ENCODE assay signal across 32 cellular contexts in genomic region chr1:182956708-182957365, GRCh38. TPM values are rescaled to one million over a fixed set of nuclear protein-coding genes. Genes with fewer than 3 reads are reported as not detected.
DNase-seq lines count a peak whose midpoint lies in the region; ATAC-seq, FAIRE-seq and TF ChIP-seq lines count a peak whose summit lies in the region.
"Had no signal": no experiment of that assay in that cellular context is flagged by ENCODE, and none has a peak within 500 bp of the region (broad histone marks: within the 10 kb centered on the region; RNA-seq: fewer than 3 reads in every experiment).

No MANE protein-coding gene starts in this region.

- no peaks in the 10 kb centered on the region for H3K23me2 ChIP-seq in H1 (ENCODE audit: low read depth, low read length)

- H3K9me3 ChIP-seq in A549 (no peaks in the 10 kb centered on the region), HEK293 (ENCODE audit: control insufficient read depth, insufficient read depth, low read depth, low read length) (no peaks in the 10 kb centered on the region), SJSA1 (replicated peaks) (no peaks in the 10 kb centered on the region), H1 (ENCODE audit: insufficient read depth in 2 of 2, low read depth in 1 of 2, low read length in 1 of 2) (no peaks in the 10 kb centered on the region; a peak in 1 of 4 replicates), PC-3 (ENCODE audit: low read length) (no peaks in the 10 kb centered on the region)

- ATAC-seq in A549 (no peak), PC-3 (no peak)
- ATAC-seq: Panc1, T-helper 17 cell had no signal

- no peak overlapping the region for H3K4ac ChIP-seq in H1 (replicated peaks; ENCODE audit: insufficient read length, low read depth, low read length)

- H2BK5ac ChIP-seq in H1 (ENCODE audit: low read depth, low read length) = no peak overlapping the region; the same call in 1 of the 2 replicates

- H3K14ac ChIP-seq in H1 (ENCODE audit: insufficient read length) = no peak overlapping the region

- CTCF ChIA-PET in A549 (lab: Yijun Ruan, JAX) (interaction anchor here (2.7 kb wide), 1 partner anchor 362 kb away, joined by 6 read pairs; no protein-coding TSS in a partner anchor), HEK293 (lab: Yijun Ruan, JAX) (interaction anchor here (0.5 to 0.6 kb wide), 2 partner anchors 10 to 119 kb away, joined by 3 read pairs; no protein-coding TSS in a partner anchor), H1 (lab: Charles Lee; ENCODE audit: partially characterized antibody) (interaction anchor here (1.4 to 1.6 kb wide), 2 partner anchors 14 to 18 kb away, joined by 3 to 4 read pairs; no protein-coding TSS in a partner anchor), PC-3 (lab: Charles Lee) (no interaction called here)

- no peak overlapping the region for H4K8ac ChIP-seq in H1 (ENCODE audit: extremely low read depth, insufficient read depth, low read length)

- H2BK20ac ChIP-seq in H1 (ENCODE audit: low read length) = peak overlapping the region; percentile 67; the same call in 1 of the 2 replicates

- H3K27me3 ChIP-seq in SJSA1 (replicated peaks) = no peaks in the 10 kb centered on the region
- H3K27me3 ChIP-seq in H1 (replicated peaks in 1 of 4; ENCODE audit: control insufficient read depth in 3 of 4, extremely low read depth in 1 of 4, insufficient read depth in 3 of 4, low read length in 3 of 4) = no peaks in the 10 kb centered on the region
- H3K27me3 ChIP-seq in PC-3 (ENCODE audit: low read length) = no peaks in the 10 kb centered on the region
- H3K27me3 ChIP-seq: BLaER1, MG63 had no signal

- TF ChIP-seq CTCF in A549 (IDR thresholded peaks at IDR 0.05) (no peak), HEK293 (tag by site-specific recombination; IDR thresholded peaks at IDR 0.05) (no peak), H1 (IDR thresholded peaks at IDR 0.05; ENCODE audit: control extremely low read depth in 1 of 3, insufficient read depth in 1 of 3, low read depth in 1 of 3, low read length in 3 of 3) (no peak), PC-3 (conservative IDR thresholded peaks at IDR 0.05; ENCODE audit: low read depth, low read length) (no peak)

- FAIRE-seq in A549 (lab: Jason Lieb, UNC) (no peak), H1 (lab: Jason Lieb, UNC) (no peak)
- FAIRE-seq: D721Med had no signal

- no peak overlapping the region for H3K56ac ChIP-seq in H1 (replicated peaks; ENCODE audit: insufficient read length, low read depth, low read length)

- no peaks in the 10 kb centered on the region for H3F3A ChIP-seq in PC-3 (ENCODE audit: low read length, unreplicated experiment)

- TF ChIP-seq POLR2A in A549 (IDR thresholded peaks at IDR 0.05; ENCODE audit: low read length) = no peak
- no peak for TF ChIP-seq POLR2A in H1 (IDR thresholded peaks at IDR 0.05; ENCODE audit: control extremely low read depth in 1 of 2, low read depth in 2 of 2, low read length in 2 of 2)

- H3K23ac ChIP-seq in H1 (ENCODE audit: insufficient read length) = no peak overlapping the region

- no peaks in the 10 kb centered on the region for H4K20me1 ChIP-seq in H1 (replicated peaks in 1 of 2; ENCODE audit: control insufficient read depth in 1 of 2, insufficient read depth in 2 of 2, low read length in 2 of 2)
- no peaks in the 10 kb centered on the region for H4K20me1 ChIP-seq in PC-3 (ENCODE audit: low read length)
- H4K20me1 ChIP-seq: BLaER1 had no signal

- intact Hi-C loops in PC-3 (cut with micrococcal nuclease) = loop anchor here (5.0 kb wide), 1 partner anchor 630 kb away; no protein-coding TSS in a partner anchor

- no peaks in the 10 kb centered on the region for H3K9me2 ChIP-seq in PC-3 (replicated peaks; ENCODE audit: low read length)

- peak overlapping the region; percentile 32 for H4K5ac ChIP-seq in H1 (ENCODE audit: insufficient read length, low read depth, low read length)

- TF ChIP-seq RAD21 in A549 (conservative IDR thresholded peaks at IDR 0.05 in 1 of 2, IDR thresholded peaks at IDR 0.05 in 1 of 2) (no peak), H1 (IDR thresholded peaks at IDR 0.05 in 1 of 2, conservative IDR thresholded peaks at IDR 0.05 in 1 of 2; ENCODE audit: low read depth in 2 of 2, low read length in 2 of 2) (no peak)

- H3K4me2 ChIP-seq in A549 (no peak overlapping the region), H1 (ENCODE audit: insufficient read depth in 1 of 2, low read depth in 2 of 2, low read length in 2 of 2) (no peak overlapping the region), PC-3 (ENCODE audit: low read length) (no peak overlapping the region)
- H3K4me2 ChIP-seq: BLaER1 had no signal

- no peak overlapping the region for H4K91ac ChIP-seq in H1 (replicated peaks; ENCODE audit: insufficient read length, low read length)

- H2AFZ ChIP-seq in H1 (ENCODE audit: low read length) (no peak overlapping the region), PC-3 (ENCODE audit: low read length) (no peak overlapping the region)

- no peak overlapping the region for H2BK15ac ChIP-seq in H1 (ENCODE audit: low read length)

- no peak overlapping the region for H3K9ac ChIP-seq in H1 (replicated peaks in 1 of 4; ENCODE audit: extremely low read depth in 1 of 4, low read depth in 3 of 4, low read length in 3 of 4)
- no peak overlapping the region for H3K9ac ChIP-seq in PC-3 (ENCODE audit: low read length)
- H3K9ac ChIP-seq: BLaER1 had no signal

- H2BK120ac ChIP-seq in H1 (replicated peaks; ENCODE audit: low read depth, low read length) = peak overlapping the region; percentile 28

- H3K79me2 ChIP-seq in H1 (ENCODE audit: control insufficient read depth in 1 of 2, insufficient read depth in 2 of 2, low read length in 2 of 2) (no peaks in the 10 kb centered on the region), PC-3 (ENCODE audit: low read length) (no peaks in the 10 kb centered on the region)

- BruUV-seq in PC-3 (replicated peaks; lab: Mats Ljungman, UMichigan) = no TSS peak

- TF ChIP-seq EP300 in A549 (IDR thresholded peaks at IDR 0.05) (no peak), H1 (IDR thresholded peaks at IDR 0.05; ENCODE audit: borderline replicate concordance in 1 of 2, low read depth in 2 of 2, low read length in 2 of 2) (no peak)

- 65% methylated on average over 2 of the region's 2 CpGs for WGBS in A549 (ENCODE audit: missing lambda C conversion rate)
- whole genome bisulfite sequencing in H1 (ENCODE audit: extremely low coverage in 1 of 2, insufficient coverage in 1 of 2, insufficient read length in 1 of 2, insufficient replicate concordance in 2 of 2, low coverage in 1 of 2, low lambda C conversion rate in 2 of 2, missing lambda C conversion rate in 1 of 2), 2 experiments = 90% methylated on average over 2 of the region's 2 CpGs; no CpG with 5 or more reads in 1 of the 2 experiments

- H3K4me3 ChIP-seq in A549 (no peak overlapping the region), HEK293 (ENCODE audit: low read depth, low read length) (no peak overlapping the region), SJSA1 (no peak overlapping the region), H1 (ENCODE audit: extremely low read depth in 1 of 4, insufficient read depth in 2 of 4, low read depth in 3 of 4, low read length in 4 of 4) (no peak overlapping the region), PC-3 (ENCODE audit: low read length) (no peak overlapping the region)
- H3K4me3 ChIP-seq: BLaER1, MG63, SK-N-MC had no signal

- no peaks in the 10 kb centered on the region for H3K36me3 ChIP-seq in HEK293 (ENCODE audit: control insufficient read depth in 2 of 2, insufficient read depth in 1 of 2, low read length in 2 of 2)
- H3K36me3 ChIP-seq in SJSA1 = no peaks in the 10 kb centered on the region
- H3K36me3 ChIP-seq in H1 (ENCODE audit: control insufficient read depth in 2 of 4, insufficient read depth in 4 of 4, low read length in 3 of 4) = no peaks in the 10 kb centered on the region
- no peaks in the 10 kb centered on the region for H3K36me3 ChIP-seq in PC-3 (ENCODE audit: low read depth, low read length)
- H3K36me3 ChIP-seq: BLaER1, MG63 had no signal

- no peak overlapping the region; the same call in 1 of the 2 replicates for H2AK5ac ChIP-seq in H1 (ENCODE audit: low read depth, low read length)

- no peak overlapping the region; the same call in 1 of the 2 replicates for H3K18ac ChIP-seq in H1 (ENCODE audit: extremely low read depth, low read length)

- H3K79me1 ChIP-seq in H1 (ENCODE audit: low read depth, low read length) = no peaks in the 10 kb centered on the region

- H3K4me1 ChIP-seq in A549 = no peaks in the 10 kb centered on the region
- no peaks in the 10 kb centered on the region for H3K4me1 ChIP-seq in HEK293 (ENCODE audit: control insufficient read depth, insufficient read depth, low read length)
- peaks cover 16% of the 10 kb centered on the region for H3K4me1 ChIP-seq in SJSA1 (replicated peaks)
- peaks cover 0 to 5% (median 4%) of the 10 kb centered on the region in 4 experiments; a peak in 5 of 7 replicates for H3K4me1 ChIP-seq in H1 (replicated peaks in 1 of 4; ENCODE audit: control insufficient read depth in 3 of 4, insufficient read depth in 4 of 4, low read length in 3 of 4)
- peaks cover 6% of the 10 kb centered on the region; the same call in 1 of the 2 replicates for H3K4me1 ChIP-seq in PC-3 (ENCODE audit: insufficient read depth, low read length)
- H3K4me1 ChIP-seq: BLaER1 had no signal

- no peak overlapping the region for H3K27ac ChIP-seq in A549
- H3K27ac ChIP-seq in HEK293 (ENCODE audit: extremely low read depth, low read depth, low read length) = no peak overlapping the region
- H3K27ac ChIP-seq in SJSA1 = peak overlapping the region; percentile 48
- H3K27ac ChIP-seq in H1 (ENCODE audit: low read depth, low read length) = no peak overlapping the region
- H3K27ac ChIP-seq in PC-3 (ENCODE audit: low read length) = no peak overlapping the region
- H3K27ac ChIP-seq: BLaER1, HL-60, RWPE1, SK-N-MC had no signal

- POLR2A ChIA-PET in A549 (lab: Yijun Ruan, JAX) (no interaction called here), HEK293 (lab: Yijun Ruan, JAX) (no interaction called here), H1 (lab: Charles Lee; ENCODE audit: partially characterized antibody) (interaction anchor here (0.7 to 0.9 kb wide), 2 partner anchors 8 to 15 kb away, joined by 3 to 6 read pairs; no protein-coding TSS in a partner anchor), PC-3 (lab: Charles Lee; ENCODE audit: unreplicated experiment) (no interaction called here)

- no peak for DNase-seq in A549 (ENCODE audit: low read depth in 1 of 2, low spot score in 1 of 2)
- no peak for DNase-seq in SJSA1 (ENCODE audit: low read depth in 1 of 2, low spot score in 2 of 2)
- DNase-seq in H1 (ENCODE audit: low read depth in 1 of 2, low spot score in 2 of 2) = no peak
- no peak for DNase-seq in stimulated activated naive CD4-positive, alpha-beta T cell (lab: John Stamatoyannopoulos, UW)
- no peak for DNase-seq in SW480 (ENCODE audit: low spot score)
- no peak for DNase-seq in PC-3
- no peak for DNase-seq in CD1c-positive myeloid dendritic cell (ENCODE audit: extremely low spot score)
- DNase-seq: 8988T; CD4-positive, alpha-beta T cell; DMS53; H7; KBM-7; NCI-H1105 treated with DMSO at 0.1 percent for 48 hours; NCI-H146; NCI-H1930; NCI-H2107; NCI-H524; NCI-H82; SHP77 treated with DMSO at 0.1 percent for 48 hours; T-helper 17 cell had no signal

- no peak overlapping the region; the same call in 1 of the 2 replicates for H2BK12ac ChIP-seq in H1 (ENCODE audit: low read depth, low read length)

RNA-seq across cellular contexts. Expression of gene SHCBP1L, which starts 3.9 kb away (rescaled TPM):
- not detected in 2 replicates for polyA plus RNA-seq in A549 (2011; rRNA removed)
- not detected in 2 replicates for polyA plus RNA-seq in A549 (2012; cell fraction: cytosol; rRNA removed)
- not detected in 2 replicates for polyA plus RNA-seq in A549 (2012; cell fraction: nucleus; rRNA removed)
- not detected in 3 replicates for polyA plus RNA-seq in A549 (2017; fragmentation: RNase III; extraction: RNeasy Plus Mini Kit Qiagen cat#74134 plus additional on column Dnase treatment)
- polyA minus RNA-seq in A549 (2011; rRNA and poly(A)+ RNA removed) = not detected in 2 replicates
- total RNA-seq in SJSA1 (2014; rRNA removed; shearing (Covaris generic)) = not detected in 2 replicates
- not detected in 2 replicates for total RNA-seq in H1 (2021; fragmentation: NEBNext Ultra II Directional; extraction: Animal tissue kit (Norgen Biotek cat#: 25700))
- not detected in 2 replicates for polyA plus RNA-seq in H1 (2011; rRNA removed)
- polyA plus RNA-seq in H1 (2011; cell fraction: cytosol; rRNA removed) = not detected
- not detected for polyA plus RNA-seq in H1 (2011; cell fraction: nucleus; rRNA removed)
- polyA plus RNA-seq in H1 (2012, experiment 1 of 2) = not detected in 4 replicates
- not detected for polyA plus RNA-seq in H1 (2012, experiment 2 of 2)
- not detected for polyA plus RNA-seq in H1 (2013, experiment 1 of 2)
- not detected for polyA plus RNA-seq in H1 (2013, experiment 2 of 2)
- 0.29 TPM in 1 of 2 replicates, not detected in the other for polyA minus RNA-seq in H1 (2011; rRNA and poly(A)+ RNA removed)
- not detected for polyA minus RNA-seq in H1 (2011; cell fraction: cytosol; rRNA and poly(A)+ RNA removed)
- polyA minus RNA-seq in H1 (2011; cell fraction: nucleus; rRNA and poly(A)+ RNA removed) = not detected
- not detected in 2 replicates for total RNA-seq in PC-3 (2014; rRNA removed)
- total RNA-seq: CD4-positive, alpha-beta T cell; Daoy; G401; H7; LHCN-M2; T-helper 17 cell had no signal
- polyA plus RNA-seq: AG04450 had no signal
